Comparison of ENCODE assay signal across 13 cellular contexts in genomic region chr21:15820857-15821256, GRCh38.
"Had no signal": no experiment of that assay in that cellular context is flagged by ENCODE, and none has a peak within 500 bp of the region (broad histone marks: within the 10 kb centered on the region; RNA-seq: fewer than 3 reads in every experiment).

No MANE protein-coding gene starts in this region.

- ATAC-seq: activated naive CD4-positive, alpha-beta T cell treated with anti-CD3 and anti-CD28 coated beads, Interleukin-2, amount 50 U/mL, for 72 hours; mucosa of descending colon; naive thymus-derived CD8-positive, alpha-beta T cell had no signal

- H3K36me3 ChIP-seq: breast epithelium, right atrium auricular region, vagina had no signal

- H3K9me3 ChIP-seq: breast epithelium, mucosa of descending colon, right atrium auricular region, tibial artery, vagina had no signal

- DNase-seq: activated effector memory CD4-positive, alpha-beta T cell treated with anti-CD3 and anti-CD28 coated beads, Interleukin-2, amount 50 U/mL, for 16 hours; activated T-cell treated with anti-CD3 and anti-CD28 coated beads, Interleukin-2, amount 50 U/mL, for 24 hours; effector CD4-positive, alpha-beta T cell; mammary epithelial cell; mucosa of descending colon; naive thymus-derived CD8-positive, alpha-beta T cell; T-helper 2 cell; tibial artery had no signal

- H3K27me3 ChIP-seq: breast epithelium, right atrium auricular region, tibial artery, vagina had no signal

- H3K4me2 ChIP-seq: smooth muscle cell had no signal

- H3K4me1 ChIP-seq: breast epithelium, tibial artery, vagina had no signal

- H3K4me3 ChIP-seq: breast epithelium, mucosa of descending colon, right atrium auricular region, smooth muscle cell, tibial artery, vagina had no signal

- H3K27ac ChIP-seq: breast epithelium, right atrium auricular region, tibial artery, vagina had no signal
